ENCODE assay signal across 1 cellular context in genomic region chr20:64103871-64104666, GRCh38.
TF ChIP-seq lines count a peak whose summit lies in the region.

No MANE protein-coding gene starts in this region.

TF ChIP-seq in Ishikawa, 13 proteins besides CTCF, POLR2A, EP300 and RAD21 (continued from another document):
- peak; percentile 94 for TF ChIP-seq TEAD4 (IDR thresholded peaks at IDR 0.05)
- no peak for TF ChIP-seq FOXM1 (IDR thresholded peaks at IDR 0.05; ENCODE audit: borderline replicate concordance, low read depth)
- TF ChIP-seq CEBPB (IDR thresholded peaks at IDR 0.05): no peak
- 0 out of 2 replicates have a peak, but pooled peaks have one; percentile 34 for TF ChIP-seq NFIC (IDR thresholded peaks at IDR 0.05)
- TF ChIP-seq, protein P1, sequence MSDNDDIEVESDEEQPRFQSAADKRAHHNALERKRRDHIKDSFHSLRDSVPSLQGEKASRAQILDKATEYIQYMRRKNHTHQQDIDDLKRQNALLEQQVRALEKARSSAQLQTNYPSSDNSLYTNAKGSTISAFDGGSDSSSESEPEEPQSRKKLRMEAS (IDR thresholded peaks at IDR 0.05): peak; percentile 18; the same call in 1 of the 2 replicates
- no peak for TF ChIP-seq YY1 (IDR thresholded peaks at IDR 0.05; ENCODE audit: low read depth)
- TF ChIP-seq USF1 (IDR thresholded peaks at IDR 0.05): no peak
- no peak; the same call in 1 of the 2 replicates for TF ChIP-seq ZBTB7A (IDR thresholded peaks at IDR 0.05; ENCODE audit: low read depth)
